12 cellular contexts compared by ENCODE assay signal in genomic region chr3:153144779-153145178, GRCh38. TPM values are rescaled to one million over a fixed set of nuclear protein-coding genes. Genes with fewer than 3 reads are reported as not detected.
DNase-seq lines count a peak whose midpoint lies in the region; ATAC-seq and TF ChIP-seq lines count a peak whose summit lies in the region.
"Had no signal": no experiment of that assay in that cellular context is flagged by ENCODE, and none has a peak within 500 bp of the region (broad histone marks: within the 10 kb centered on the region; RNA-seq: fewer than 3 reads in every experiment).

No MANE protein-coding gene starts in this region.

- H3K36me3 ChIP-seq in breast epithelium, result no peaks in the 10 kb centered on the region

- peak; percentile 34 for DNase-seq in MCF 10A (ENCODE audit: unreplicated experiment)
- no peak for DNase-seq in breast epithelium (ENCODE audit: low spot score in 2 of 2)
- DNase-seq in astrocyte of the hippocampus (ENCODE audit: low read depth, low spot score), result peak; percentile 44
- DNase-seq in foreskin melanocyte, result peak; percentile 33
- DNase-seq in NOMO-1 treated with dmso at 0.1 percent for 144 hours (lab: John Stamatoyannopoulos, UW; ENCODE audit: unreplicated experiment), result no peak
- no peak for DNase-seq in NCI-H2029 (lab: John Stamatoyannopoulos, UW)
- DNase-seq in SK-N-DZ (ENCODE audit: low spot score), result no peak
- DNase-seq: activated CD4-positive, alpha-beta T cell treated with anti-CD3 and anti-CD28 coated beads, Interleukin-2, amount 50 U/mL, for 4 hours; NCI-H1694 had no signal

- BruUV-seq in MCF 10A (replicated peaks; lab: Mats Ljungman, UMichigan), result no TSS peak

- H3K4me1 Mint-ChIP-seq in MCF 10A (ENCODE audit: insufficient read depth, unreplicated experiment), result peaks cover 30% of the 10 kb centered on the region

- no peaks in the 10 kb centered on the region for H3K27me3 ChIP-seq in breast epithelium

- no peak for ATAC-seq in GM19397 (IDR thresholded peaks at IDR 0.05; ENCODE audit: unreplicated experiment)
- ATAC-seq: Right ventricle myocardium inferior had no signal

- H3K27ac Mint-ChIP-seq in MCF 10A (ENCODE audit: low read depth, unreplicated experiment), result peak overlapping the region; percentile 90
- H3K27ac Mint-ChIP-seq: activated T-helper 2 cell treated with anti-CD3 and anti-CD28 coated beads, Interferon-gamma antibody, Interleukin-2, Interleukin-4, amounts not matched to agents 10 μg/mL and 5 μg/mL and 100 μg/mL, durations not matched to agents 14 hours and 24 hours and 36 hours had no signal

- POLR2A ChIA-PET in MCF 10A (lab: Yijun Ruan, JAX), result interaction anchor here (0.8 to 11.3 kb wide), 8 partner anchors 14 to 102 kb away, joined by 3 to 456 read pairs (median 6); partner anchors contain the start of gene RAP2B

- TF ChIP-seq CTCF in MCF 10A (IDR thresholded peaks at IDR 0.05; ENCODE audit: unreplicated experiment), result no peak
- no peak for TF ChIP-seq CTCF in breast epithelium (IDR thresholded peaks at IDR 0.05)

- no peaks in the 10 kb centered on the region for H3K27me3 Mint-ChIP-seq in MCF 10A (ENCODE audit: insufficient read depth, unreplicated experiment)

- intact Hi-C loops in MCF 10A (cut with micrococcal nuclease), result no loop called here
- intact Hi-C loops in breast epithelium (cut with DNase I; ENCODE audit: low total_unique reads), result no loop called here

- peaks cover 0 to 4% of the 10 kb centered on the region in 2 donors for H3K4me1 ChIP-seq in breast epithelium

- no peak overlapping the region for H3K4me3 ChIP-seq in breast epithelium

- no peaks in the 10 kb centered on the region for H3K36me3 Mint-ChIP-seq in MCF 10A (ENCODE audit: insufficient read depth, unreplicated experiment)

- H3K27ac ChIP-seq in breast epithelium, result no peak overlapping the region

- H3K9me3 ChIP-seq in breast epithelium, result no peaks in the 10 kb centered on the region

- no peak overlapping the region for H3K4me3 Mint-ChIP-seq in MCF 10A (ENCODE audit: unreplicated experiment)

- no peak for TF ChIP-seq POLR2A in breast epithelium (IDR thresholded peaks at IDR 0.05)

- H3K9me3 Mint-ChIP-seq in MCF 10A (ENCODE audit: unreplicated experiment), result no peaks in the 10 kb centered on the region
- H3K9me3 Mint-ChIP-seq: activated T-helper 2 cell treated with anti-CD3 and anti-CD28 coated beads, Interferon-gamma antibody, Interleukin-2, Interleukin-4, amounts not matched to agents 10 μg/mL and 5 μg/mL and 100 μg/mL, durations not matched to agents 14 hours and 24 hours and 36 hours had no signal

- CTCF ChIA-PET in MCF 10A (lab: Yijun Ruan, JAX), result no interaction called here

RNA-seq across cellular contexts. Expression of gene RAP2B, which starts 17.2 kb away (rescaled TPM):
- total RNA-seq in MCF 10A (2022) (15.0 and 19.3 TPM in 2 replicates), breast epithelium (10 to 100 TPM in 2 of 3 donors, 1 to 10 TPM in 1; 6.6 to 21.0 (median 13.5) TPM)
- polyA plus RNA-seq in SK-N-DZ (2014; cell fraction: cytosol; rRNA removed), result 0.75 and 0.91 TPM in 2 replicates
- polyA plus RNA-seq in SK-N-DZ (2014; cell fraction: nucleus; rRNA removed), result 0.22 and 0.42 TPM in 2 replicates

Comparison
In these comparisons a context has a peak if more than half of its experiments do, and no peak if none do; other contexts are left out.
1. DNase-seq: peak in MCF 10A (single experiment), astrocyte of the hippocampus (single experiment) and foreskin melanocyte (single experiment); none in breast epithelium (0 of 2), NOMO-1 treated with dmso at 0.1 percent for 144 hours (single experiment), NCI-H2029 (single experiment) and SK-N-DZ (single experiment).